In genomic region chr7:2451171-2452073, GRCh38 we compare ENCODE assay signal across 8 cellular contexts. TPM values are rescaled to one million over a fixed set of nuclear protein-coding genes. Genes with fewer than 3 reads are reported as not detected.
DNase-seq lines count a peak whose midpoint lies in the region; ATAC-seq and TF ChIP-seq lines count a peak whose summit lies in the region.

No MANE protein-coding gene starts in this region.

- H3K9me3 Mint-ChIP-seq in CD8-positive, alpha-beta T cell = no peaks in the 10 kb centered on the region
- no peaks in the 10 kb centered on the region for H3K9me3 Mint-ChIP-seq in activated T-helper 2 cell treated with anti-CD3 and anti-CD28 coated beads, Interferon-gamma antibody, Interleukin-2, Interleukin-4, amounts not matched to agents 10 μg/mL and 5 μg/mL and 100 μg/mL, durations not matched to agents 14 hours and 24 hours and 36 hours
- no peaks in the 10 kb centered on the region for H3K9me3 Mint-ChIP-seq in stimulated activated naive CD8-positive, alpha-beta T cell treated with anti-CD3 and anti-CD28 coated beads, Interleukin-15, Interleukin-2, amounts not matched to agents 100 ng/mL and 50 ng/mL, for 24 hours

- H3K9ac ChIP-seq in neural cell (ENCODE audit: low read length) = no peak overlapping the region

- no peaks in the 10 kb centered on the region for H3F3A ChIP-seq in neural cell (ENCODE audit: insufficient read depth, low read length, poor library complexity, severe bottlenecking)

- no peak overlapping the region for H3K27ac Mint-ChIP-seq in CD8-positive, alpha-beta T cell
- no peak overlapping the region for H3K27ac Mint-ChIP-seq in activated T-helper 2 cell treated with anti-CD3 and anti-CD28 coated beads, Interferon-gamma antibody, Interleukin-2, Interleukin-4, amounts not matched to agents 10 μg/mL and 5 μg/mL and 100 μg/mL, durations not matched to agents 14 hours and 24 hours and 36 hours
- peak overlapping the region; percentile 52 for H3K27ac Mint-ChIP-seq in stimulated activated naive CD8-positive, alpha-beta T cell treated with anti-CD3 and anti-CD28 coated beads, Interleukin-15, Interleukin-2, amounts not matched to agents 100 ng/mL and 50 ng/mL, for 24 hours

- no peak overlapping the region for H3K4me2 ChIP-seq in neural cell (ENCODE audit: low read length)

- peaks cover 4% of the 10 kb centered on the region for H3K36me3 Mint-ChIP-seq in CD8-positive, alpha-beta T cell
- no peaks in the 10 kb centered on the region for H3K36me3 Mint-ChIP-seq in activated T-helper 2 cell treated with anti-CD3 and anti-CD28 coated beads, Interferon-gamma antibody, Interleukin-2, Interleukin-4, amounts not matched to agents 10 μg/mL and 5 μg/mL and 100 μg/mL, durations not matched to agents 14 hours and 24 hours and 36 hours (ENCODE audit: low read depth)
- H3K36me3 Mint-ChIP-seq in stimulated activated naive CD8-positive, alpha-beta T cell treated with anti-CD3 and anti-CD28 coated beads, Interleukin-15, Interleukin-2, amounts not matched to agents 100 ng/mL and 50 ng/mL, for 24 hours (ENCODE audit: low read depth) = no peaks in the 10 kb centered on the region

- ATAC-seq in CD8-positive, alpha-beta T cell = peak; percentile 96
- peak; percentile 77 for ATAC-seq in GM19455 (IDR thresholded peaks at IDR 0.05; ENCODE audit: unreplicated experiment)

- CTCF ChIA-PET in CD8-positive, alpha-beta T cell (lab: Charles Lee) = interaction anchor here (0.5 to 5.2 kb wide), 31 partner anchors 11 to 703 kb away, joined by 3 to 45 read pairs (median 4); partner anchors contain the start of gene IQCE

- peak; percentile 81 for TF ChIP-seq RAD21 in neural cell (conservative IDR thresholded peaks at IDR 0.05)

- H3K4me3 Mint-ChIP-seq in CD8-positive, alpha-beta T cell = peak overlapping the region; percentile 67
- H3K4me3 Mint-ChIP-seq in activated T-helper 2 cell treated with anti-CD3 and anti-CD28 coated beads, Interferon-gamma antibody, Interleukin-2, Interleukin-4, amounts not matched to agents 10 μg/mL and 5 μg/mL and 100 μg/mL, durations not matched to agents 14 hours and 24 hours and 36 hours (ENCODE audit: low read depth) = peak overlapping the region; percentile 33
- H3K4me3 Mint-ChIP-seq in stimulated activated naive CD8-positive, alpha-beta T cell treated with anti-CD3 and anti-CD28 coated beads, Interleukin-15, Interleukin-2, amounts not matched to agents 100 ng/mL and 50 ng/mL, for 24 hours = peak overlapping the region; percentile 62

- H2AFZ ChIP-seq in neural cell (ENCODE audit: low read depth, low read length) = no peak overlapping the region

- no peaks in the 10 kb centered on the region for H3K9me3 ChIP-seq in CD8-positive, alpha-beta T cell (ENCODE audit: low read length)
- H3K9me3 ChIP-seq in neural cell (ENCODE audit: low read length) = no peaks in the 10 kb centered on the region

- H3K4me1 Mint-ChIP-seq in CD8-positive, alpha-beta T cell (ENCODE audit: low read depth) = peaks cover 11% of the 10 kb centered on the region
- peaks cover 3% of the 10 kb centered on the region for H3K4me1 Mint-ChIP-seq in activated T-helper 2 cell treated with anti-CD3 and anti-CD28 coated beads, Interferon-gamma antibody, Interleukin-2, Interleukin-4, amounts not matched to agents 10 μg/mL and 5 μg/mL and 100 μg/mL, durations not matched to agents 14 hours and 24 hours and 36 hours (ENCODE audit: low read depth)
- peaks cover 5% of the 10 kb centered on the region for H3K4me1 Mint-ChIP-seq in stimulated activated naive CD8-positive, alpha-beta T cell treated with anti-CD3 and anti-CD28 coated beads, Interleukin-15, Interleukin-2, amounts not matched to agents 100 ng/mL and 50 ng/mL, for 24 hours (ENCODE audit: low read depth)

- H3K4me3 ChIP-seq in CD8-positive, alpha-beta T cell (ENCODE audit: low read depth, low read length) = peak overlapping the region; percentile 56
- peak overlapping the region; percentile 42 for H3K4me3 ChIP-seq in fibroblast of the aortic adventitia (ENCODE audit: low read depth, low read length)
- no peak overlapping the region for H3K4me3 ChIP-seq in neural cell (ENCODE audit: low read length)

- TF ChIP-seq EP300 in neural cell (conservative IDR thresholded peaks at IDR 0.05; ENCODE audit: poor library complexity, severe bottlenecking) = no peak

- POLR2A ChIA-PET in CD8-positive, alpha-beta T cell (lab: Charles Lee) = interaction anchor here (1.2 to 1.3 kb wide), 3 partner anchors 17 to 219 kb away, joined by 3 read pairs; partner anchors contain the start of genes EIF3B and MAD1L1

- no peaks in the 10 kb centered on the region for H3K27me3 ChIP-seq in CD8-positive, alpha-beta T cell (ENCODE audit: insufficient read depth, low read length)
- H3K27me3 ChIP-seq in neural cell (ENCODE audit: insufficient read depth, low read depth, low read length) = no peaks in the 10 kb centered on the region

- peaks cover 8% of the 10 kb centered on the region for H3K4me1 ChIP-seq in CD8-positive, alpha-beta T cell (ENCODE audit: insufficient read depth, low read length)

- H3K27me3 Mint-ChIP-seq in CD8-positive, alpha-beta T cell (ENCODE audit: low read depth) = no peaks in the 10 kb centered on the region
- peaks cover 10% of the 10 kb centered on the region for H3K27me3 Mint-ChIP-seq in activated T-helper 2 cell treated with anti-CD3 and anti-CD28 coated beads, Interferon-gamma antibody, Interleukin-2, Interleukin-4, amounts not matched to agents 10 μg/mL and 5 μg/mL and 100 μg/mL, durations not matched to agents 14 hours and 24 hours and 36 hours (ENCODE audit: low read depth)
- no peaks in the 10 kb centered on the region for H3K27me3 Mint-ChIP-seq in stimulated activated naive CD8-positive, alpha-beta T cell treated with anti-CD3 and anti-CD28 coated beads, Interleukin-15, Interleukin-2, amounts not matched to agents 100 ng/mL and 50 ng/mL, for 24 hours

- no peaks in the 10 kb centered on the region for H3K9me2 ChIP-seq in neural cell (ENCODE audit: insufficient read depth, low read length)

- H4K20me1 ChIP-seq in neural cell (ENCODE audit: insufficient read depth) = no peaks in the 10 kb centered on the region

- no peaks in the 10 kb centered on the region for H3K36me3 ChIP-seq in CD8-positive, alpha-beta T cell (ENCODE audit: insufficient read depth, low read length)
- no peaks in the 10 kb centered on the region for H3K36me3 ChIP-seq in neural cell (ENCODE audit: insufficient read depth, low read length)

- peak; percentile 55 to 87 (median 74) for DNase-seq in CD8-positive, alpha-beta T cell
- peak; percentile 99 for DNase-seq in HuH-7 (ENCODE audit: low spot score)
- DNase-seq in RPMI8226 = peak; percentile 92
- DNase-seq in activated T-helper 2 cell treated with anti-CD3 and anti-CD28 coated beads, Interferon-gamma antibody, Interleukin-2, Interleukin-4, amounts not matched to agents 10 μg/mL and 5 μg/mL and 100 μg/mL, durations not matched to agents 14 hours and 24 hours and 36 hours (ENCODE audit: low spot score) = peak; percentile 60
- DNase-seq in fibroblast of the aortic adventitia (ENCODE audit: low read depth) = peak; percentile 69

- peak; percentile 70 for TF ChIP-seq CTCF in CD8-positive, alpha-beta T cell (IDR thresholded peaks at IDR 0.05)
- TF ChIP-seq CTCF in fibroblast of the aortic adventitia (IDR thresholded peaks at IDR 0.05; ENCODE audit: insufficient read depth, low read length) = peak; percentile 91
- TF ChIP-seq CTCF in neural cell (IDR thresholded peaks at IDR 0.05; ENCODE audit: poor library complexity, severe bottlenecking) = peak; percentile 74

- intact Hi-C loops in CD8-positive, alpha-beta T cell (cut with DNase I, micrococcal nuclease) = loop anchor here (1.0 to 5.0 kb wide), 7 partner anchors 17 to 258 kb away; no protein-coding TSS in a partner anchor
- intact Hi-C loops in activated T-helper 2 cell treated with anti-CD3 and anti-CD28 coated beads, Interferon-gamma antibody, Interleukin-2, Interleukin-4, amounts not matched to agents 10 μg/mL and 5 μg/mL and 100 μg/mL, durations not matched to agents 14 hours and 24 hours and 36 hours (cut with micrococcal nuclease) = loop anchor here (1.0 to 10.0 kb wide), 3 partner anchors 18 to 233 kb away; partner anchors contain the start of gene AMZ1

- H3K27ac ChIP-seq in CD8-positive, alpha-beta T cell (ENCODE audit: low read depth, low read length) = no peak overlapping the region
- no peak overlapping the region for H3K27ac ChIP-seq in neural cell (ENCODE audit: low read length)

- no peaks in the 10 kb centered on the region for H3K79me2 ChIP-seq in neural cell (replicated peaks; ENCODE audit: insufficient read depth, low read length)

TF ChIP-seq in neural cell, 6 proteins besides CTCF, POLR2A, EP300 and RAD21 (continues in another document):
- TF ChIP-seq POLR2AphosphoS5 (IDR thresholded peaks at IDR 0.05) (no peak), MXI1 (conservative IDR thresholded peaks at IDR 0.05; ENCODE audit: poor library complexity, severe bottlenecking) (no peak), SMC3 (conservative IDR thresholded peaks at IDR 0.05; ENCODE audit: poor library complexity) (peak; percentile 75)

RNA-seq across cellular contexts. Expression of gene GRIFIN, which starts 24.8 kb away (rescaled TPM):
- not detected for total RNA-seq in CD8-positive, alpha-beta T cell
- not detected in 2 replicates for total RNA-seq in activated T-helper 2 cell treated with anti-CD3 and anti-CD28 coated beads, Interferon-gamma antibody, Interleukin-2, Interleukin-4, amounts not matched to agents 10 μg/mL and 5 μg/mL and 100 μg/mL, durations not matched to agents 14 hours and 24 hours and 36 hours
- total RNA-seq in fibroblast of the aortic adventitia (ENCODE audit: low replicate concordance) = not detected in 2 replicates
- not detected in 2 replicates for polyA plus RNA-seq in neural cell
- polyA minus RNA-seq in neural cell = not detected in 2 replicates

RNA-seq across cellular contexts. Expression of gene CHST12, which starts 48.0 kb away (rescaled TPM):
- 10 to 100 TPM; 10.3 to 11.7 TPM for total RNA-seq in CD8-positive, alpha-beta T cell
- 9.8 and 11.8 TPM in 2 replicates for total RNA-seq in activated T-helper 2 cell treated with anti-CD3 and anti-CD28 coated beads, Interferon-gamma antibody, Interleukin-2, Interleukin-4, amounts not matched to agents 10 μg/mL and 5 μg/mL and 100 μg/mL, durations not matched to agents 14 hours and 24 hours and 36 hours
- total RNA-seq in fibroblast of the aortic adventitia (ENCODE audit: low replicate concordance) = 2.2 and 4.2 TPM in 2 replicates
- 6.4 and 8.6 TPM in 2 replicates for polyA plus RNA-seq in neural cell
- polyA minus RNA-seq in neural cell = 3.7 and 5.7 TPM in 2 replicates
